In genomic region chr17:50114849-50115357, GRCh38 we compare ENCODE assay signal across 6 cellular contexts. TPM values are rescaled to one million over a fixed set of nuclear protein-coding genes. Genes with fewer than 3 reads are reported as not detected.
DNase-seq lines count a peak whose midpoint lies in the region; ATAC-seq and TF ChIP-seq lines count a peak whose summit lies in the region.

No MANE protein-coding gene starts in this region.

- no peak overlapping the region for H3K4me3 ChIP-seq in GM06990 (replicated peaks; ENCODE audit: low read depth, low read length)
- H3K4me3 ChIP-seq in adipocyte (ENCODE audit: low read length), result no peak overlapping the region

- no peak for ATAC-seq in GM21723 (IDR thresholded peaks at IDR 0.05; ENCODE audit: unreplicated experiment)
- ATAC-seq in GM21367 (IDR thresholded peaks at IDR 0.05; ENCODE audit: unreplicated experiment), result no peak

- no peaks in the 10 kb centered on the region; the same call in none of the 2 replicates for H3K27me3 ChIP-seq in GM06990 (replicated peaks; ENCODE audit: control insufficient read depth, insufficient read depth, low read length)
- peaks cover 4% of the 10 kb centered on the region for H3K27me3 ChIP-seq in adipocyte (replicated peaks; ENCODE audit: control insufficient read depth, insufficient read depth, low read length)

- DNase-seq in GM06990 (ENCODE audit: extremely low read depth, insufficient read length) (no peak), NCI-H146 treated with DMSO at 0.1 percent for 48 hours (lab: John Stamatoyannopoulos, UW; ENCODE audit: unreplicated experiment) (peak; percentile 12), adipocyte (ENCODE audit: low read depth) (peak; percentile 75), myocyte (ENCODE audit: low read depth) (peak; percentile 73)

- H3K36me3 ChIP-seq in GM06990 (ENCODE audit: control insufficient read depth, insufficient read depth, low read length) (no peaks in the 10 kb centered on the region; the same call in 1 of the 2 replicates), adipocyte (ENCODE audit: control insufficient read depth, insufficient read depth, low read length, severe bottlenecking) (peaks cover 7% of the 10 kb centered on the region)

- peak; percentile 80 for TF ChIP-seq CTCF in GM06990 (IDR thresholded peaks at IDR 0.05; ENCODE audit: insufficient read depth, low read length, poor library complexity, severe bottlenecking)

- no peak overlapping the region for H3K9ac ChIP-seq in adipocyte (ENCODE audit: low read length)

- peaks cover 27% of the 10 kb centered on the region for H3K4me1 ChIP-seq in adipocyte (ENCODE audit: control insufficient read depth, insufficient read depth, low read length)

- no peaks in the 10 kb centered on the region for H3K9me3 ChIP-seq in adipocyte (ENCODE audit: control insufficient read depth, low read length)

RNA-seq across cellular contexts. Expression of gene SAMD14, which starts 15.1 kb away (rescaled TPM):
- total RNA-seq in myocyte, result 0.24 and 0.47 TPM in 2 replicates
- polyA plus RNA-seq in myocyte (2012), result 3.6 TPM

RNA-seq across cellular contexts. Expression of gene PDK2, which starts 19.8 kb away (rescaled TPM):
- 54.4 and 61.1 TPM in 2 replicates for total RNA-seq in myocyte
- 117 TPM for polyA plus RNA-seq in myocyte (2012)

RNA-seq across cellular contexts. Expression of gene PPP1R9B, which starts 35.6 kb away (rescaled TPM):
- total RNA-seq in myocyte, result 40.5 and 44.2 TPM in 2 replicates
- polyA plus RNA-seq in myocyte (2012), result 43.6 TPM

RNA-seq across cellular contexts. Expression of gene SGCA, which starts 50.9 kb away (rescaled TPM):
- 428 and 447 TPM in 2 replicates for total RNA-seq in myocyte
- polyA plus RNA-seq in myocyte (2012), result 303 TPM

RNA-seq across cellular contexts. Expression of gene ITGA3, which starts 59.0 kb away (rescaled TPM):
- total RNA-seq in myocyte, result 264 and 289 TPM in 2 replicates
- 485 TPM for polyA plus RNA-seq in myocyte (2012)
